9 cellular contexts compared by ENCODE assay signal in genomic region chr20:44187054-44187762, GRCh38. TPM values are rescaled to one million over a fixed set of nuclear protein-coding genes. Genes with fewer than 3 reads are reported as not detected.
DNase-seq lines count a peak whose midpoint lies in the region; ATAC-seq, FAIRE-seq and TF ChIP-seq lines count a peak whose summit lies in the region.
"Had no signal": no experiment of that assay in that cellular context is flagged by ENCODE, and none has a peak within 500 bp of the region (broad histone marks: within the 10 kb centered on the region; RNA-seq: fewer than 3 reads in every experiment).

JPH2 (minus strand) TSS chr20:44187188; CDS start chr20:44186705, 483 bp downstream.

- TF ChIP-seq POLR2A in A549 (IDR thresholded peaks at IDR 0.05; ENCODE audit: low read length) = 0 out of 2 replicates have a peak, but pooled peaks have one; percentile 32
- TF ChIP-seq POLR2A in lower leg skin (IDR thresholded peaks at IDR 0.05) = no peak

- H3K4me3 ChIP-seq in A549 (peak within 1 kb of the TSS; percentile 48), coronary artery (peak within 1 kb of the TSS; percentile 87), lower leg skin (ENCODE audit: low read depth, poor library complexity, severe bottlenecking) (peak within 1 kb of the TSS; percentile 1)

- peak; percentile 58 to 60 for DNase-seq in A549 (ENCODE audit: low read depth in 1 of 2, low spot score in 1 of 2)
- peak; percentile 100 for DNase-seq in M059J (ENCODE audit: low read depth)
- peak; percentile 95 for DNase-seq in coronary artery (ENCODE audit: low spot score)
- DNase-seq in lower leg skin (ENCODE audit: low spot score in 2 of 2) = peak; percentile 33 to 86
- no peak for DNase-seq in type B pancreatic cell (ENCODE audit: extremely low spot score, unreplicated experiment)
- no peak for DNase-seq in activated CD4-positive, alpha-beta T cell treated with anti-CD3 and anti-CD28 coated beads, Interleukin-2, amount 50 U/mL, for 4 hours

- TF ChIP-seq RAD21 in A549 (conservative IDR thresholded peaks at IDR 0.05 in 1 of 2, IDR thresholded peaks at IDR 0.05 in 1 of 2) = no peak

- H3K4me1 ChIP-seq in A549 = peaks cover 25% of the 10 kb centered on the region

- CTCF ChIA-PET in A549 (lab: Yijun Ruan, JAX) = interaction anchor here (0.6 to 7.0 kb wide), 9 partner anchors 9 to 285 kb away, joined by 3 to 460 read pairs (median 5); no protein-coding TSS in a partner anchor

- no peaks in the 10 kb centered on the region for H3K9me3 Mint-ChIP-seq in type B pancreatic cell
- H3K9me3 Mint-ChIP-seq: activated naive CD4-positive, alpha-beta T cell treated with anti-CD3 and anti-CD28 coated beads, Interleukin-2, amount 50 U/mL, for 24 hours had no signal

- TF ChIP-seq EP300 in A549 (IDR thresholded peaks at IDR 0.05) = no peak

- no peaks in the 10 kb centered on the region for H3K36me3 Mint-ChIP-seq in type B pancreatic cell
- H3K36me3 Mint-ChIP-seq: activated naive CD4-positive, alpha-beta T cell treated with anti-CD3 and anti-CD28 coated beads, Interleukin-2, amount 50 U/mL, for 24 hours had no signal

- WGBS in A549 (ENCODE audit: missing lambda C conversion rate) = 2% methylated on average over 8 of the region's 24 CpGs
- WGBS in lower leg skin, 2 donors = 0 to 2% methylated on average over 24 of the region's 24 CpGs

- H3K9me3 ChIP-seq in A549 = no peaks in the 10 kb centered on the region

- no peak for FAIRE-seq in A549 (lab: Jason Lieb, UNC)

- POLR2A ChIA-PET in A549 (lab: Yijun Ruan, JAX) = interaction anchor here (0.8 to 4.1 kb wide), 4 partner anchors 14 to 70 kb away, joined by 3 to 20 read pairs (median 10); partner anchors contain the start of gene OSER1

- peak within 1 kb of the TSS; percentile 86 for H3K4me2 ChIP-seq in A549

- peak within 1 kb of the TSS; percentile 61 for H3K27ac Mint-ChIP-seq in type B pancreatic cell
- H3K27ac Mint-ChIP-seq: activated naive CD4-positive, alpha-beta T cell treated with anti-CD3 and anti-CD28 coated beads, Interleukin-2, amount 50 U/mL, for 24 hours had no signal

- H3K4me1 Mint-ChIP-seq in type B pancreatic cell (ENCODE audit: unreplicated experiment) = peaks cover 17% of the 10 kb centered on the region

- peak within 1 kb of the TSS; percentile 81 to 86 for H3K27ac ChIP-seq in A549
- peak within 1 kb of the TSS; percentile 84 to 96 for H3K27ac ChIP-seq in coronary artery

- peak within 1 kb of the TSS; percentile 81 for H3K4me3 Mint-ChIP-seq in type B pancreatic cell
- H3K4me3 Mint-ChIP-seq: activated naive CD4-positive, alpha-beta T cell treated with anti-CD3 and anti-CD28 coated beads, Interleukin-2, amount 50 U/mL, for 24 hours had no signal

- peaks cover 3% of the 10 kb centered on the region for H3K27me3 Mint-ChIP-seq in type B pancreatic cell

- TF ChIP-seq CTCF in A549 (IDR thresholded peaks at IDR 0.05) (no peak), coronary artery (IDR thresholded peaks at IDR 0.05) (no peak), lower leg skin (IDR thresholded peaks at IDR 0.05) (no peak), type B pancreatic cell (conservative IDR thresholded peaks at IDR 0.05) (no peak)

- intact Hi-C loops in lower leg skin (cut with DNase I; ENCODE audit: low total_unique reads) = no loop called here

- ATAC-seq in A549 (peak; percentile 74 to 81), HG02759 (IDR thresholded peaks at IDR 0.05; ENCODE audit: unreplicated experiment) (no peak), GM21529 (IDR thresholded peaks at IDR 0.05; ENCODE audit: unreplicated experiment) (no peak)

TF ChIP-seq in A549, 52 proteins besides CTCF, POLR2A, EP300 and RAD21:
- TF ChIP-seq MAX (IDR thresholded peaks at IDR 0.05) (peak; percentile 56), TP53 (CRISPR knock-in tag; IDR thresholded peaks at IDR 0.05) (no peak), NPAS2 (CRISPR knock-in tag; IDR thresholded peaks at IDR 0.05; ENCODE audit: borderline replicate concordance) (no peak), BHLHE40 (IDR thresholded peaks at IDR 0.05; ENCODE audit: low read depth, low read length) (no peak), KDM1A (IDR thresholded peaks at IDR 0.05; ENCODE audit: low read depth) (no peak), SREBF2 (IDR thresholded peaks at IDR 0.05) (no peak), FOXS1 (CRISPR knock-in tag; IDR thresholded peaks at IDR 0.05) (no peak), NR3C1 (IDR thresholded peaks at IDR 0.05) (no peak)

RNA-seq across cellular contexts. Expression of gene JPH2, which starts in this region (rescaled TPM):
- polyA plus RNA-seq in A549 (2011; rRNA removed) (0.83 and 1.0 TPM in 2 replicates), A549 (2017; fragmentation: RNase III; extraction: RNeasy Plus Mini Kit Qiagen cat#74134 plus additional on column Dnase treatment) (2.6 to 3.4 TPM (median 3.3 TPM) in 3 replicates)
- polyA plus RNA-seq in A549 (2012; cell fraction: cytosol; rRNA removed) = 0.79 and 1.3 TPM in 2 replicates
- 1.4 and 1.5 TPM in 2 replicates for polyA plus RNA-seq in A549 (2012; cell fraction: nucleus; rRNA removed)
- 1.2 and 1.8 TPM in 2 replicates for polyA minus RNA-seq in A549 (2011; rRNA and poly(A)+ RNA removed)
- 16.4 and 39.3 TPM in 2 replicates for total RNA-seq in M059J (2014; rRNA removed; shearing (Covaris generic))
- total RNA-seq in lower leg skin (10 to 100 TPM in 1 of 4 donors, 1 to 10 TPM in 3; 1.5 to 10.9 (median 5.6) TPM), type B pancreatic cell (ENCODE audit: low replicate concordance) (4.9 and 17.3 TPM in 2 replicates)

Comparison
In these comparisons a context has a peak if more than half of its experiments do, and no peak if none do; other contexts are left out.
1. ATAC-seq: peak in A549 (2 of 2); none in HG02759 (single experiment) and GM21529 (single experiment).
2. DNase-seq: peak in A549 (2 of 2), M059J (single experiment), coronary artery (single experiment) and lower leg skin (2 of 2); none in type B pancreatic cell (single experiment) and activated CD4-positive, alpha-beta T cell treated with anti-CD3 and anti-CD28 coated beads, Interleukin-2, amount 50 U/mL, for 4 hours (0 of 2).
3. H3K4me3 ChIP-seq: peak in every context shown above with its lines; median percentile 87 in coronary artery; 48 in A549; 1 in lower leg skin.